ENCODE assay signal across 13 cellular contexts in genomic region chr12:51683763-51684357, GRCh38.
DNase-seq lines count a peak whose midpoint lies in the region; ATAC-seq, FAIRE-seq and TF ChIP-seq lines count a peak whose summit lies in the region.
"Had no signal": no experiment of that assay in that cellular context is flagged by ENCODE, and none has a peak within 500 bp of the region (broad histone marks: within the 10 kb centered on the region; RNA-seq: fewer than 3 reads in every experiment).

No MANE protein-coding gene starts in this region.

- H3K36me3 Mint-ChIP-seq in stimulated activated effector memory CD8-positive, alpha-beta T cell treated with anti-CD3 and anti-CD28 coated beads, Interleukin-12 subunit alpha, Interleukin-12 subunit beta, amount 100 ng/mL, for 72 hours: no peaks in the 10 kb centered on the region
- H3K36me3 Mint-ChIP-seq: CD4-positive, CD25-positive, alpha-beta regulatory T cell; stimulated activated naive B cell treated with anti-CD40 and anti-IgM and Interleukin-4, amounts not matched to agents 10 μg/mL and 1 μg/mL and 100 μg/mL, for 72 hours had no signal

- no peaks in the 10 kb centered on the region for H3K9me3 ChIP-seq in A673 (ENCODE audit: low read depth, low read length, poor library complexity, severe bottlenecking)
- no peaks in the 10 kb centered on the region for H3K9me3 ChIP-seq in K562 (replicated peaks; ENCODE audit: control insufficient read depth, insufficient read depth, low read depth, low read length)

- no peaks in the 10 kb centered on the region for H3K9me1 ChIP-seq in K562 (ENCODE audit: control insufficient read depth, insufficient read depth, low read length)

- H3K27ac ChIP-seq in A673 (ENCODE audit: low read depth, low read length, poor library complexity, severe bottlenecking): peak overlapping the region; percentile 39
- H3K27ac ChIP-seq in K562 (ENCODE audit: extremely low read depth, low read depth, low read length): no peak overlapping the region

- TF ChIP-seq CTCF in A673 (conservative IDR thresholded peaks at IDR 0.05; ENCODE audit: low read depth, low read length) (no peak), K562 (IDR thresholded peaks at IDR 0.05 in 2 of 3, conservative IDR thresholded peaks at IDR 0.05 in 1 of 3; ENCODE audit: insufficient read depth in 2 of 3, low read depth in 1 of 3, low read length in 3 of 3) (no peak)

- ATAC-seq in K562: no peak
- no peak for ATAC-seq in stimulated activated effector memory CD8-positive, alpha-beta T cell treated with anti-CD3 and anti-CD28 coated beads, Interleukin-12 subunit alpha, Interleukin-12 subunit beta, amount 100 ng/mL, for 72 hours
- no peak for ATAC-seq in GM18909 (IDR thresholded peaks at IDR 0.05; ENCODE audit: poor library complexity, unreplicated experiment)
- ATAC-seq: stimulated activated naive B cell treated with anti-CD40 and anti-IgM and Interleukin-4, amounts not matched to agents 10 μg/mL and 1 μg/mL and 100 μg/mL, for 72 hours had no signal

- TF ChIP-seq EP300 in K562 (IDR thresholded peaks at IDR 0.05; ENCODE audit: low read length): no peak

- no peaks in the 10 kb centered on the region for H3K9me3 Mint-ChIP-seq in stimulated activated effector memory CD8-positive, alpha-beta T cell treated with anti-CD3 and anti-CD28 coated beads, Interleukin-12 subunit alpha, Interleukin-12 subunit beta, amount 100 ng/mL, for 72 hours
- H3K9me3 Mint-ChIP-seq: CD4-positive, CD25-positive, alpha-beta regulatory T cell; stimulated activated naive B cell treated with anti-CD40 and anti-IgM and Interleukin-4, amounts not matched to agents 10 μg/mL and 1 μg/mL and 100 μg/mL, for 72 hours had no signal

- intact Hi-C loops in A673 (cut with micrococcal nuclease; ENCODE audit: unreplicated experiment) (no loop called here), K562 (cut with micrococcal nuclease) (no loop called here)

- no peak overlapping the region for H3K4me2 ChIP-seq in K562 (ENCODE audit: insufficient read depth, low read length)

- TF ChIP-seq POLR2A in K562 (conservative IDR thresholded peaks at IDR 0.05): no peak

- no peak overlapping the region for H3K27ac Mint-ChIP-seq in stimulated activated effector memory CD8-positive, alpha-beta T cell treated with anti-CD3 and anti-CD28 coated beads, Interleukin-12 subunit alpha, Interleukin-12 subunit beta, amount 100 ng/mL, for 72 hours
- H3K27ac Mint-ChIP-seq: CD4-positive, CD25-positive, alpha-beta regulatory T cell; stimulated activated naive B cell treated with anti-CD40 and anti-IgM and Interleukin-4, amounts not matched to agents 10 μg/mL and 1 μg/mL and 100 μg/mL, for 72 hours had no signal

- H2AFZ ChIP-seq in K562 (ENCODE audit: low read depth, low read length): no peak overlapping the region

- no TSS peak for BruUV-seq in A673 (replicated peaks; lab: Mats Ljungman, UMichigan)
- BruUV-seq in K562 (replicated peaks; lab: Mats Ljungman, UMichigan): no TSS peak

- H3K4me3 ChIP-seq in A673 (ENCODE audit: low read depth, low read length, poor library complexity, severe bottlenecking): no peak overlapping the region
- H3K4me3 ChIP-seq in K562: no peak overlapping the region

- 0% methylated on average over 4 of the region's 4 CpGs for WGBS in K562 (ENCODE audit: insufficient coverage, low coverage, missing lambda C conversion rate)

- no peaks in the 10 kb centered on the region for H3K36me3 ChIP-seq in A673 (ENCODE audit: insufficient read depth, low read length, poor library complexity, severe bottlenecking)
- no peaks in the 10 kb centered on the region for H3K36me3 ChIP-seq in K562 (ENCODE audit: control insufficient read depth, insufficient read depth, low read length)

- H3K4me1 ChIP-seq in A673 (ENCODE audit: insufficient read depth, low read length, poor library complexity, severe bottlenecking) (peaks cover 38% of the 10 kb centered on the region), K562 (replicated peaks in 1 of 2; ENCODE audit: control insufficient read depth in 2 of 2, insufficient read depth in 2 of 2, low read length in 2 of 2) (no peaks in the 10 kb centered on the region)

- in situ Hi-C loops in K562 (cut with MboI): no loop called here

- no peak overlapping the region for H3K4me3 Mint-ChIP-seq in stimulated activated effector memory CD8-positive, alpha-beta T cell treated with anti-CD3 and anti-CD28 coated beads, Interleukin-12 subunit alpha, Interleukin-12 subunit beta, amount 100 ng/mL, for 72 hours
- H3K4me3 Mint-ChIP-seq: CD4-positive, CD25-positive, alpha-beta regulatory T cell; stimulated activated naive B cell treated with anti-CD40 and anti-IgM and Interleukin-4, amounts not matched to agents 10 μg/mL and 1 μg/mL and 100 μg/mL, for 72 hours had no signal

- peak; percentile 7 for DNase-seq in A673 (ENCODE audit: low spot score)
- peak; percentile 11 for DNase-seq in HPDE6-E6E7 (ENCODE audit: extremely low spot score)
- DNase-seq in K562 (ENCODE audit: extremely low read depth in 1 of 4, low spot score in 3 of 4): no peak
- DNase-seq in kidney tubule cell (ENCODE audit: low spot score): peak; percentile 22
- DNase-seq in stimulated activated effector memory CD8-positive, alpha-beta T cell treated with anti-CD3 and anti-CD28 coated beads, Interleukin-12 subunit alpha, Interleukin-12 subunit beta, amount 100 ng/mL, for 72 hours (ENCODE audit: low spot score in 2 of 2): no peak
- DNase-seq in NCI-H1694 (lab: John Stamatoyannopoulos, UW): no peak
- no peak for DNase-seq in retina
- DNase-seq: CD4-positive, CD25-positive, alpha-beta regulatory T cell; cortex of kidney; NCI-H2081 treated with DMSO at 0.1 percent for 48 hours; stimulated activated naive B cell treated with anti-CD40 and anti-IgM and Interleukin-4, amounts not matched to agents 10 μg/mL and 1 μg/mL and 100 μg/mL, for 72 hours; T-helper 2 cell had no signal

- POLR2A ChIA-PET in A673 (lab: Charles Lee; ENCODE audit: low non-redundant PET) (no interaction called here), K562 (lab: Yijun Ruan, JAX) (interaction anchor here (0.6 to 1.4 kb wide), 2 partner anchors 10 to 173 kb away, joined by 3 to 6 read pairs; no protein-coding TSS in a partner anchor)

- H3K27me3 ChIP-seq in A673 (replicated peaks; ENCODE audit: insufficient read depth, low read depth, low read length, poor library complexity) (no peaks in the 10 kb centered on the region), K562 (ENCODE audit: control insufficient read depth in 2 of 2, insufficient read depth in 2 of 2, low read length in 2 of 2) (peaks cover 0 to 5% of the 10 kb centered on the region in 2 experiments; a peak in 3 of 5 replicates)

- CTCF ChIA-PET in A673 (lab: Charles Lee) (no interaction called here), K562 (lab: Yijun Ruan, JAX; ENCODE audit: low intra/inter-chr PET ratio) (no interaction called here)

- H3K9ac ChIP-seq in K562 (ENCODE audit: insufficient read depth in 1 of 2, low read depth in 2 of 2, low read length in 2 of 2): no peak overlapping the region

- H3K4me1 Mint-ChIP-seq in stimulated activated effector memory CD8-positive, alpha-beta T cell treated with anti-CD3 and anti-CD28 coated beads, Interleukin-12 subunit alpha, Interleukin-12 subunit beta, amount 100 ng/mL, for 72 hours: no peaks in the 10 kb centered on the region
- H3K4me1 Mint-ChIP-seq: stimulated activated naive B cell treated with anti-CD40 and anti-IgM and Interleukin-4, amounts not matched to agents 10 μg/mL and 1 μg/mL and 100 μg/mL, for 72 hours had no signal

- no peaks in the 10 kb centered on the region for H3K79me2 ChIP-seq in K562 (ENCODE audit: control insufficient read depth, insufficient read depth, low read length)

- H4K20me1 ChIP-seq in K562 (replicated peaks; ENCODE audit: control insufficient read depth, insufficient read depth, low read length): no peaks in the 10 kb centered on the region

- no peak for FAIRE-seq in K562 (lab: Jason Lieb, UNC)

- no peak for TF ChIP-seq RAD21 in K562 (CRISPR knock-in tag; conservative IDR thresholded peaks at IDR 0.05 in 1 of 2, IDR thresholded peaks at IDR 0.05 in 1 of 2)

TF ChIP-seq in K562, 482 proteins besides CTCF, POLR2A, EP300 and RAD21:
- TF ChIP-seq FOXM1 (IDR thresholded peaks at IDR 0.05; ENCODE audit: low read depth) (no peak), FOXM1 (CRISPR knock-in tag; IDR thresholded peaks at IDR 0.05; ENCODE audit: low read depth) (no peak), HMG20A (CRISPR knock-in tag; conservative IDR thresholded peaks at IDR 0.05) (no peak), ZC3H4 (CRISPR knock-in tag; IDR thresholded peaks at IDR 0.05; ENCODE audit: borderline replicate concordance) (no peak), CEBPG (CRISPR knock-in tag; IDR thresholded peaks at IDR 0.05) (no peak), CEBPG (tag; conservative IDR thresholded peaks at IDR 0.05 in 1 of 2, IDR thresholded peaks at IDR 0.05 in 1 of 2) (0 out of 4 replicates have a peak, but pooled peaks of 1 of the 2 experiments have one; percentile 17), SP1 (CRISPR knock-in tag; IDR thresholded peaks at IDR 0.05) (no peak), ATF4 (CRISPR knock-in tag; IDR thresholded peaks at IDR 0.05) (0 out of 2 replicates have a peak, but pooled peaks have one; percentile 44)

Comparison
In these comparisons a context has a peak if more than half of its experiments do, and no peak if none do; other contexts are left out.
1. DNase-seq: peak in A673 (single experiment), HPDE6-E6E7 (single experiment) and kidney tubule cell (single experiment); none in K562 (0 of 4), stimulated activated effector memory CD8-positive, alpha-beta T cell treated with anti-CD3 and anti-CD28 coated beads, Interleukin-12 subunit alpha, Interleukin-12 subunit beta, amount 100 ng/mL, for 72 hours (0 of 2), NCI-H1694 (single experiment) and retina (single experiment).